Comparison of ENCODE assay signal across 12 cellular contexts in the genomic region with DNA sequence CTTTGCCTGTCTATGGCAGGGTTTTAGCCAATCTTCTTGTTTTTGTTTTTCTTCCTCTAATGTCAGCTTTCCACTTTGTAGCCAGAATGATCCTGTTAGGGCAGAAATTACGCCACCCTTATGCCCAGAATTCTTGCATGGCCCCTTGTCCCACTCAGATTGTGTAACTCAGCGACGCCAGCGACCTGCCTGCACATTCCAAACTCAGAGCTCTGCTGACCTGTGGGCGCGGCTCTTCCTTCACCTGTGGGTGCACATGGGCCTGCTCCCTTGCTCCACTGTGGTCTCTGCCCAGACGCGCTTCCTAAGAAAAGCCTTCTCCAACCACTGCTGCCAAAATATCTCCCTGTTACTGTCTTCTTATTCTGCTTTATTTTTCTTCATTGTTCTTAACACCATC. TPM values are rescaled to one million over a fixed set of nuclear protein-coding genes. Genes with fewer than 3 reads are reported as not detected.
DNase-seq lines count a peak whose midpoint lies in the region; ATAC-seq and TF ChIP-seq lines count a peak whose summit lies in the region.
"Had no signal": no experiment of that assay in that cellular context is flagged by ENCODE, and none has a peak within 500 bp of the region (broad histone marks: within the 10 kb centered on the region; RNA-seq: fewer than 3 reads in every experiment).

No MANE protein-coding gene starts in this region.

- peak overlapping the region; percentile 54; the same call in 1 of the 2 replicates for H2AFZ ChIP-seq in PC-9
- H2AFZ ChIP-seq: GM23248 had no signal

- no peak overlapping the region for H3K27ac ChIP-seq in PC-9
- H3K27ac ChIP-seq in lung (ENCODE audit: low read depth in 1 of 2, low read length in 1 of 2) = no peak overlapping the region
- H3K27ac ChIP-seq in brain microvascular endothelial cell = no peak overlapping the region
- H3K27ac ChIP-seq: BLaER1 treated with 17β-estradiol and CSF1 and Interleukin-3, amounts not matched to agents 10 nM and 100 nM; GM23248 had no signal

- BruUV-seq in Calu3 (replicated peaks; lab: Mats Ljungman, UMichigan) = no TSS peak
- no TSS peak for BruUV-seq in PC-9 (replicated peaks; lab: Mats Ljungman, UMichigan)

- H3K9me3 ChIP-seq in PC-9 (ENCODE audit: insufficient read depth, low read depth) (no peaks in the 10 kb centered on the region; the same call in 1 of the 2 replicates), lung (ENCODE audit: control insufficient read depth in 2 of 2, insufficient read depth in 1 of 2, low read length in 1 of 2) (no peaks in the 10 kb centered on the region)
- H3K9me3 ChIP-seq: BLaER1 treated with 17β-estradiol and CSF1 and Interleukin-3, amounts not matched to agents 10 nM and 100 nM had no signal

- no peaks in the 10 kb centered on the region for H3K36me3 ChIP-seq in PC-9 (ENCODE audit: low read depth)
- H3K36me3 ChIP-seq in lung (ENCODE audit: control insufficient read depth in 2 of 2, insufficient read depth in 2 of 2, low read length in 2 of 2) = no peaks in the 10 kb centered on the region
- H3K36me3 ChIP-seq in brain microvascular endothelial cell (replicated peaks) = no peaks in the 10 kb centered on the region

- peaks cover 23% of the 10 kb centered on the region for H3K27me3 Mint-ChIP-seq in Calu3 (ENCODE audit: unreplicated experiment)

- DNase-seq in Calu3 = peak; percentile 15
- peak; percentile 58 to 61 for DNase-seq in PC-9
- peak; percentile 36 for DNase-seq in lung (ENCODE audit: low spot score)
- no peak for DNase-seq in cerebellar nuclear complex (lab: John Stamatoyannopoulos, UW)
- DNase-seq in brain microvascular endothelial cell = no peak
- DNase-seq: CD8-positive, alpha-beta T cell; GM23248; HCEC 1CT had no signal

- ATAC-seq in lung (ENCODE audit: insufficient read depth, low FRiP score) = peak; percentile 66
- ATAC-seq in HG03354 (IDR thresholded peaks at IDR 0.05; ENCODE audit: poor library complexity, severe bottlenecking, unreplicated experiment) = no peak
- ATAC-seq: CD8-positive, alpha-beta T cell had no signal

- no peaks in the 10 kb centered on the region for H3K27me3 ChIP-seq in PC-9 (ENCODE audit: insufficient read depth, low read depth)
- H3K27me3 ChIP-seq in lung (ENCODE audit: control insufficient read depth, insufficient read depth) = no peaks in the 10 kb centered on the region
- peaks cover 6% of the 10 kb centered on the region for H3K27me3 ChIP-seq in brain microvascular endothelial cell (replicated peaks)
- H3K27me3 ChIP-seq: BLaER1 treated with 17β-estradiol and CSF1 and Interleukin-3, amounts not matched to agents 10 nM and 100 nM had no signal

- H3K9me2 ChIP-seq in PC-9 (ENCODE audit: insufficient read depth) = no peaks in the 10 kb centered on the region

- H4K20me1 ChIP-seq in PC-9 (ENCODE audit: insufficient read depth) = no peaks in the 10 kb centered on the region
- H4K20me1 ChIP-seq: BLaER1 treated with 17β-estradiol and CSF1 and Interleukin-3, amounts not matched to agents 10 nM and 100 nM had no signal

- intact Hi-C loops in Calu3 (cut with micrococcal nuclease; ENCODE audit: unreplicated experiment) (no loop called here), PC-9 (cut with micrococcal nuclease; ENCODE audit: unreplicated experiment) (no loop called here)

- H3K4me3 ChIP-seq in PC-9 (no peak overlapping the region), lung (no peak overlapping the region), brain microvascular endothelial cell (ENCODE audit: low read depth, low read length) (no peak overlapping the region)
- H3K4me3 ChIP-seq: BLaER1 treated with 17β-estradiol and CSF1 and Interleukin-3, amounts not matched to agents 10 nM and 100 nM; GM23248 had no signal

- peak overlapping the region; percentile 19 for H3K4me2 ChIP-seq in PC-9
- H3K4me2 ChIP-seq: BLaER1 treated with 17β-estradiol and CSF1 and Interleukin-3, amounts not matched to agents 10 nM and 100 nM had no signal

- no peak overlapping the region for H3K4me3 Mint-ChIP-seq in Calu3 (ENCODE audit: low read depth, unreplicated experiment)
- H3K4me3 Mint-ChIP-seq: B cell; CD8-positive, alpha-beta T cell; IgD-negative memory B cell had no signal

- H3K4me1 Mint-ChIP-seq in Calu3 (ENCODE audit: low read depth, unreplicated experiment) = peaks cover 8% of the 10 kb centered on the region

- CTCF ChIA-PET in Calu3 (lab: Charles Lee) (no interaction called here), PC-9 (lab: Charles Lee) (no interaction called here)

- WGBS in lung, 2 donors = 66 to 71% methylated on average over 8 of the region's 8 CpGs

- no peaks in the 10 kb centered on the region for H3K36me3 Mint-ChIP-seq in Calu3 (ENCODE audit: insufficient read depth, unreplicated experiment)
- H3K36me3 Mint-ChIP-seq: CD8-positive, alpha-beta T cell; IgD-negative memory B cell had no signal

- H3K9me3 Mint-ChIP-seq in Calu3 (ENCODE audit: low read depth, unreplicated experiment) = no peaks in the 10 kb centered on the region
- H3K9me3 Mint-ChIP-seq: CD8-positive, alpha-beta T cell; IgD-negative memory B cell had no signal

- H3K4me1 ChIP-seq in PC-9 (replicated peaks; ENCODE audit: insufficient read depth) = peaks cover 17% of the 10 kb centered on the region
- no peaks in the 10 kb centered on the region for H3K4me1 ChIP-seq in lung (ENCODE audit: control insufficient read depth in 2 of 2, insufficient read depth in 2 of 2, low read length in 2 of 2)

- H3K79me2 ChIP-seq in PC-9 (ENCODE audit: low read depth) = no peaks in the 10 kb centered on the region

- 0 out of 2 replicates have a peak, but pooled peaks cover 5% of the 10 kb centered on the region for H3F3A ChIP-seq in PC-9 (ENCODE audit: insufficient read depth, low read depth)

- no peak overlapping the region for H3K27ac Mint-ChIP-seq in Calu3 (ENCODE audit: unreplicated experiment)
- H3K27ac Mint-ChIP-seq: B cell; CD8-positive, alpha-beta T cell; IgD-negative memory B cell had no signal

- TF ChIP-seq CTCF in Calu3 (IDR thresholded peaks at IDR 0.05; ENCODE audit: unreplicated experiment) (no peak), PC-9 (conservative IDR thresholded peaks at IDR 0.05) (no peak), lung (IDR thresholded peaks at IDR 0.05; ENCODE audit: control extremely low read depth, extremely low read depth) (no peak), brain microvascular endothelial cell (IDR thresholded peaks at IDR 0.05; ENCODE audit: low read depth, low read length, missing control alignments) (no peak)

- in situ Hi-C loops in brain microvascular endothelial cell (cut with HindIII; ENCODE audit: low pct_ligation_motif_present, low sequenced_read_pairs) = no loop called here

- POLR2A ChIA-PET in PC-9 (lab: Charles Lee; ENCODE audit: unreplicated experiment) = no interaction called here

RNA-seq across cellular contexts. Expression of a gene that starts 45.0 kb away (rescaled TPM):
- 4.6 and 5.2 TPM in 2 replicates for total RNA-seq in Calu3 (2022)
- total RNA-seq in PC-9 (2021) = 3.0 and 4.0 TPM in 2 replicates
- under 1 TPM; 0.55 to 0.82 TPM for total RNA-seq in lung
- polyA plus RNA-seq in lung = under 1 TPM; 0.02 to 0.06 TPM

Comparison
In these comparisons a context has a peak if more than half of its experiments do, and no peak if none do; other contexts are left out.
1. DNase-seq: peak in Calu3 (single experiment), PC-9 (2 of 2) and lung (single experiment); none in cerebellar nuclear complex (0 of 2) and brain microvascular endothelial cell (single experiment).